Comparison of ENCODE assay signal across 7 cellular contexts in the genomic region with DNA sequence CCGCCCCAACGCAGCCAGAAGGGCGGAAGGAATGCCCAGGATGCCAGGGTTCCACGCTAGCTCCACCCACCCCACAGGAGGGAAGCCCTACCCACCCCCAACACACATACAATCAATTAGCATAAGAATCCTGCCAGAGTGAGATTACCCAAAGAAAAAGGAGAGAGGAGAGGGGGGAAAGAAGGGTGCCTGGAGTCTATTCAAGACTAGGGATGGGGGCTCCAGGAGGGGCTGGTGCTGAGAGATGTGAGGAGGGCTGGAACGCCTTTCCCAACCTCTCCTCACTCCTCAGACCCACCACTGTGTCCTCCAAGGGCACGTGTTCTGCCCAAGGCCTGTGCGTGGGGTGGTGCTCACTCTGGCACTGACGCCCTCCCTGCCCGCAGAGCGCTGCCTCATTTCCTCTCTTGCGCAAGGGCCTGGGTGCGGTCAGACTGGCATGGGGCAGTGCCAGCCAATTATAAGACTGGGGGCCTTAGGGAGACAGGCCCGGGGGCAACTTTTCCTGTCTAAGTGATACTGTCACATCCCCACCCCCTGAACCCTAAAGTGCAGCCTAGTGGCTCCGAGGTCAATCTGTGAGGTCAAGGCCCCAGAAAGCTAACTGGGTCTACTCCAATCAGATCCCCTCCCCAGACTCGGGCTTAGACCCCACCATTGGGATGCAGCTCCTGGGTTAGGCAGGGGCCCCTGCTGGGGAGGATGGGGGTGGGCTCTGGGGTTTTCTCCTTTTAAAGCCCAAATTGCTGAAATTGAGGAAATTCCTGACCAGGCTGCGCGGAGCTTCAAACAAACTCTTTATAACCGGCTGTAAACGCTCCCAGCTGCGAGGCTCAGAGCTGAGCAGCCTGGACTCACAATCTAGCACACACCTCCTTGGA. TPM values are rescaled to one million over a fixed set of nuclear protein-coding genes. Genes with fewer than 3 reads are reported as not detected.
A peak's percentile ranks its signal among the peaks of the same experiment; 100 is the strongest.
DNase-seq lines count a peak whose midpoint lies in the region; ATAC-seq and TF ChIP-seq lines count a peak whose summit lies in the region.

No MANE protein-coding gene starts in this region.

- H3K27ac ChIP-seq in right cardiac atrium (ENCODE audit: low read length), result peak overlapping the region; percentile 77

- peaks cover 79% of the 10 kb centered on the region for H3K4me1 Mint-ChIP-seq in activated T-cell treated with anti-CD3 and anti-CD28 coated beads, Interleukin-2, amount 50 U/mL, for 24 hours (ENCODE audit: low read depth)

- H3K4me3 Mint-ChIP-seq in activated T-cell treated with anti-CD3 and anti-CD28 coated beads, Interleukin-2, amount 50 U/mL, for 24 hours, result peak overlapping the region; percentile 89

- peaks cover 10% of the 10 kb centered on the region for H3K4me1 ChIP-seq in right cardiac atrium (ENCODE audit: control insufficient read depth, insufficient read depth, low read length)

- TF ChIP-seq RAD21 in Ishikawa (IDR thresholded peaks at IDR 0.05; ENCODE audit: low read depth), result no peak

- ATAC-seq in right cardiac atrium (no peak), HG03469 (IDR thresholded peaks at IDR 0.05; ENCODE audit: unreplicated experiment) (no peak), GM19035 (IDR thresholded peaks at IDR 0.05; ENCODE audit: unreplicated experiment) (no peak)

- no peaks in the 10 kb centered on the region for H3K27me3 Mint-ChIP-seq in activated T-cell treated with anti-CD3 and anti-CD28 coated beads, Interleukin-2, amount 50 U/mL, for 24 hours

- DNase-seq in activated T-cell treated with anti-CD3 and anti-CD28 coated beads, Interleukin-2, amount 50 U/mL, for 24 hours, result peak; percentile 72
- DNase-seq in right cardiac atrium (peak; percentile 60 to 80 (median 79)), NCI-H510A (lab: John Stamatoyannopoulos, UW) (no peak)
- DNase-seq in stimulated activated CD8-positive, alpha-beta memory T cell treated with anti-CD3 and anti-CD28 coated beads, Interleukin-4, amount 100 ng/mL, for 24 hours (ENCODE audit: low read depth), result peak; percentile 49

- intact Hi-C loops in right cardiac atrium (cut with DNase I), result loop anchor here in 1 of 4 donors (5.0 kb wide), 1 partner anchor 35 kb away; a partner anchor contains a TSS

- 55% methylated on average over 20 of the region's 20 CpGs for WGBS in right cardiac atrium

- H3K9me3 Mint-ChIP-seq in activated T-cell treated with anti-CD3 and anti-CD28 coated beads, Interleukin-2, amount 50 U/mL, for 24 hours, result no peaks in the 10 kb centered on the region

- no peak overlapping the region for H3K4me3 ChIP-seq in right cardiac atrium (ENCODE audit: low read length)

- H3K9me3 ChIP-seq in right cardiac atrium (ENCODE audit: control insufficient read depth, low read length), result no peaks in the 10 kb centered on the region

- H3K27ac Mint-ChIP-seq in activated T-cell treated with anti-CD3 and anti-CD28 coated beads, Interleukin-2, amount 50 U/mL, for 24 hours, result peak overlapping the region; percentile 96

- H3K36me3 Mint-ChIP-seq in activated T-cell treated with anti-CD3 and anti-CD28 coated beads, Interleukin-2, amount 50 U/mL, for 24 hours (ENCODE audit: low read depth), result peaks cover 51% of the 10 kb centered on the region

- H3K27me3 ChIP-seq in right cardiac atrium (ENCODE audit: control insufficient read depth, insufficient read depth), result no peaks in the 10 kb centered on the region

- TF ChIP-seq EP300 in Ishikawa (IDR thresholded peaks at IDR 0.05; ENCODE audit: borderline replicate concordance), result no peak

TF ChIP-seq in Ishikawa, 13 proteins besides CTCF, POLR2A, EP300 and RAD21:
- TF ChIP-seq CEBPB (IDR thresholded peaks at IDR 0.05), result peak; percentile 99
- TF ChIP-seq, protein P1, sequence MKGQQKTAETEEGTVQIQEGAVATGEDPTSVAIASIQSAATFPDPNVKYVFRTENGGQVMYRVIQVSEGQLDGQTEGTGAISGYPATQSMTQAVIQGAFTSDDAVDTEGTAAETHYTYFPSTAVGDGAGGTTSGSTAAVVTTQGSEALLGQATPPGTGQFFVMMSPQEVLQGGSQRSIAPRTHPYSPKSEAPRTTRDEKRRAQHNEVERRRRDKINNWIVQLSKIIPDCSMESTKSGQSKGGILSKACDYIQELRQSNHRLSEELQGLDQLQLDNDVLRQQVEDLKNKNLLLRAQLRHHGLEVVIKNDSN (IDR thresholded peaks at IDR 0.05), result peak; percentile 69
- no peak for TF ChIP-seq TEAD4 (IDR thresholded peaks at IDR 0.05)
- no peak for TF ChIP-seq EGR1 (IDR thresholded peaks at IDR 0.05)
- TF ChIP-seq REST (IDR thresholded peaks at IDR 0.05; ENCODE audit: low read depth), result no peak
- TF ChIP-seq, protein P2, sequence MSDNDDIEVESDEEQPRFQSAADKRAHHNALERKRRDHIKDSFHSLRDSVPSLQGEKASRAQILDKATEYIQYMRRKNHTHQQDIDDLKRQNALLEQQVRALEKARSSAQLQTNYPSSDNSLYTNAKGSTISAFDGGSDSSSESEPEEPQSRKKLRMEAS (IDR thresholded peaks at IDR 0.05), result peak; percentile 38
- no peak for TF ChIP-seq CREB1 (IDR thresholded peaks at IDR 0.05; ENCODE audit: low read depth)
- no peak for TF ChIP-seq TAF1 (IDR thresholded peaks at IDR 0.05; ENCODE audit: low read depth)
- no peak; the same call in 1 of the 2 replicates for TF ChIP-seq TCF12 (IDR thresholded peaks at IDR 0.05; ENCODE audit: low read depth)
- TF ChIP-seq FOXM1 (IDR thresholded peaks at IDR 0.05; ENCODE audit: borderline replicate concordance, low read depth), result no peak
- TF ChIP-seq NFIC (IDR thresholded peaks at IDR 0.05), result no peak
- TF ChIP-seq ZBTB7A (IDR thresholded peaks at IDR 0.05; ENCODE audit: low read depth), result 0 out of 2 replicates have a peak, but pooled peaks have one; percentile 23

RNA-seq across cellular contexts. Expression of gene ITGB7, which starts 10.2 kb away (rescaled TPM):
- 1 to 10 TPM in 2 of 4 donors, under 1 TPM in 2; 0.88 to 2.8 (median 1.3) TPM for total RNA-seq in right cardiac atrium
- 0.45 TPM for polyA plus RNA-seq in right cardiac atrium

RNA-seq across cellular contexts. Expression of gene RARG, which starts 14.7 kb away (rescaled TPM):
- total RNA-seq in right cardiac atrium, result 10 to 100 TPM; 11.7 to 26.2 (median 23.4) TPM
- polyA plus RNA-seq in right cardiac atrium, result 10.5 TPM

RNA-seq across cellular contexts. Expression of gene CSAD, which starts 36.6 kb away (rescaled TPM):
- 10 to 100 TPM; 10.3 to 13.0 (median 12.3) TPM for total RNA-seq in right cardiac atrium
- polyA plus RNA-seq in right cardiac atrium, result 16.2 TPM

RNA-seq across cellular contexts. Expression of gene ZNF740, which starts 36.8 kb away (rescaled TPM):
- 10 to 100 TPM; 13.8 to 29.9 (median 22.4) TPM for total RNA-seq in right cardiac atrium
- polyA plus RNA-seq in right cardiac atrium, result 5.3 TPM

RNA-seq across cellular contexts. Expression of gene ESPL1, which starts 50.8 kb away (rescaled TPM):
- total RNA-seq in right cardiac atrium, result 1 to 10 TPM in 1 of 4 donors, under 1 TPM in 3; 0.23 to 1.2 (median 0.40) TPM
- polyA plus RNA-seq in right cardiac atrium, result 0.11 TPM
